9 cellular contexts compared by ENCODE assay signal in the genomic region with DNA sequence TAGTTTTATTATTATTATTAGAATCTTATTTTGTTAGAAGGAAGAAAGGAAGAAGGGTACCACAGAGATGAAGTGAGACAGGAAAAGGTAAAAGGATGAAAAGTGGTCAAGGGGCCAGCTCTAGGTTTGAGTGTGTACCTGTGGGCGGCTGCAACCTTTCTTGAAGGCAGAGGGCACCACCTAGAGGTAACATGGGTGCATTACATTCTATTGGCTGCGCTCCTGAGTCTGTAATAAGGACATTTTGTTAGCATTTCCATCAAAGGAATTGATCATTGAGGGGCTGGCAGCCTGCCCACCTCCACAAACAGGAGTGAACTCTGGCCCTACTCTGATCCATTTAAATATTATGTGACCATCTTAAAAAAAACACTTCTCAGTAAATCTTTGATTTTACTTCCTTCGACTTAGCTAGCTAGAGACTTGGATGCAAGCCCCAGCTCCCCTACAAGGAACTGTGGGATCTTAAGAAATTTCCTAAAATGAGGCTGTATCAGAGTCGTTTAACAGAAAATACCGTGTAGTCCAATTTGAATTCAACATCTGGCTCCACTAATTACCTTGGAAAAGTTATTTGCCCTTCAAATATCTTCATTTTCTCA.
DNase-seq lines count a peak whose midpoint lies in the region; ATAC-seq and TF ChIP-seq lines count a peak whose summit lies in the region.
"Had no signal": no experiment of that assay in that cellular context is flagged by ENCODE, and none has a peak within 500 bp of the region (broad histone marks: within the 10 kb centered on the region; RNA-seq: fewer than 3 reads in every experiment).

No MANE protein-coding gene starts in this region.

- no peak overlapping the region for H3K27ac ChIP-seq in GM23338 (ENCODE audit: low read depth)
- no peak overlapping the region for H3K27ac ChIP-seq in SJCRH30

- H3K4me3 Mint-ChIP-seq in GM23338 (no peak overlapping the region), endothelial cell (ENCODE audit: unreplicated experiment) (no peak overlapping the region)
- H3K4me3 Mint-ChIP-seq: IgD-negative memory B cell had no signal

- no peaks in the 10 kb centered on the region for H3F3A ChIP-seq in GM23338 (replicated peaks; ENCODE audit: low read depth)

- H3K9me3 Mint-ChIP-seq in GM23338: no peaks in the 10 kb centered on the region
- H3K9me3 Mint-ChIP-seq in endothelial cell (ENCODE audit: unreplicated experiment): no peaks in the 10 kb centered on the region
- H3K9me3 Mint-ChIP-seq: IgD-negative memory B cell had no signal

- H3K27me3 Mint-ChIP-seq in GM23338 (ENCODE audit: insufficient read depth, low read depth, poor library complexity) (no peaks in the 10 kb centered on the region), endothelial cell (ENCODE audit: unreplicated experiment) (peaks cover 2% of the 10 kb centered on the region)

- ATAC-seq in GM23338: peak; percentile 99
- peak; percentile 78 for ATAC-seq in mucosa of descending colon

- no peaks in the 10 kb centered on the region for H3K4me1 ChIP-seq in GM23338 (ENCODE audit: insufficient read depth)
- H3K4me1 ChIP-seq in SJCRH30: no peaks in the 10 kb centered on the region
- no peaks in the 10 kb centered on the region for H3K4me1 ChIP-seq in mucosa of descending colon (ENCODE audit: low read depth)

- no peaks in the 10 kb centered on the region for H3K36me3 Mint-ChIP-seq in GM23338 (ENCODE audit: low read depth)
- no peaks in the 10 kb centered on the region for H3K36me3 Mint-ChIP-seq in endothelial cell (ENCODE audit: low read depth, unreplicated experiment)
- H3K36me3 Mint-ChIP-seq: IgD-negative memory B cell had no signal

- no peaks in the 10 kb centered on the region for H3K9me2 ChIP-seq in GM23338 (ENCODE audit: insufficient read depth)

- H3K27me3 ChIP-seq in GM23338 (ENCODE audit: insufficient read depth) (no peaks in the 10 kb centered on the region), SJCRH30 (no peaks in the 10 kb centered on the region)

- H3K79me2 ChIP-seq in GM23338 (replicated peaks; ENCODE audit: insufficient read depth): no peaks in the 10 kb centered on the region

- no peak overlapping the region for H3K4me3 ChIP-seq in GM23338
- no peak overlapping the region for H3K4me3 ChIP-seq in SJCRH30
- no peak overlapping the region for H3K4me3 ChIP-seq in mucosa of descending colon

- TF ChIP-seq CTCF in GM23338 (conservative IDR thresholded peaks at IDR 0.05; ENCODE audit: low read depth in 2 of 2) (peak; percentile 86 to 92), endothelial cell (IDR thresholded peaks at IDR 0.05; ENCODE audit: unreplicated experiment) (peak; percentile 85), mucosa of descending colon (IDR thresholded peaks at IDR 0.05) (peak; percentile 62)

- H3K4me2 ChIP-seq in GM23338: no peak overlapping the region

- H3K36me3 ChIP-seq in GM23338 (ENCODE audit: insufficient read depth) (no peaks in the 10 kb centered on the region), SJCRH30 (no peaks in the 10 kb centered on the region), mucosa of descending colon (ENCODE audit: low read depth) (no peaks in the 10 kb centered on the region)

- no peaks in the 10 kb centered on the region for H4K20me1 ChIP-seq in GM23338 (replicated peaks; ENCODE audit: insufficient read depth)

- peak; percentile 13 for DNase-seq in stimulated activated CD4-positive, alpha-beta T cell treated with anti-CD3 and anti-CD28 coated beads, Interleukin-1b, Interleukin-23, amount 100 ng/mL, for 48 hours
- DNase-seq in stimulated activated CD4-positive, alpha-beta T cell treated with anti-CD3 and anti-CD28 coated beads, Interleukin-4, amount 100 ng/mL, for 4 hours: no peak
- DNase-seq in GM23338 (ENCODE audit: low spot score) (peak; percentile 87), HuH-7.5 (ENCODE audit: low spot score) (peak; percentile 4), SJCRH30 (peak; percentile 9 to 67), endothelial cell (ENCODE audit: low spot score) (peak; percentile 61), mucosa of descending colon (peak in 2 of 3 donors; percentile 21 to 59), GDM1 (lab: John Stamatoyannopoulos, UW) (no peak)

- intact Hi-C loops in mucosa of descending colon (cut with DNase I, micrococcal nuclease): no loop called here

- H3K4me1 Mint-ChIP-seq in GM23338 (no peaks in the 10 kb centered on the region; the same call in 2 of the 3 replicates), endothelial cell (ENCODE audit: unreplicated experiment) (no peaks in the 10 kb centered on the region)
- H3K4me1 Mint-ChIP-seq: IgD-negative memory B cell had no signal

- no peak overlapping the region for H2AFZ ChIP-seq in GM23338

- H3K9me3 ChIP-seq in SJCRH30 (replicated peaks): no peaks in the 10 kb centered on the region
- H3K9me3 ChIP-seq in mucosa of descending colon: no peaks in the 10 kb centered on the region

- H3K27ac Mint-ChIP-seq in GM23338 (no peak overlapping the region), endothelial cell (ENCODE audit: unreplicated experiment) (no peak overlapping the region)
- H3K27ac Mint-ChIP-seq: IgD-negative memory B cell had no signal

TF ChIP-seq in GM23338, 12 proteins besides CTCF, POLR2A, EP300 and RAD21 (continues in another document):
- TF ChIP-seq POLR2AphosphoS5 (IDR thresholded peaks at IDR 0.05; ENCODE audit: low read depth) (no peak), EZH2 (IDR thresholded peaks at IDR 0.05; ENCODE audit: low read depth, unreplicated experiment) (no peak), CREB1 (CRISPR knock-in tag; IDR thresholded peaks at IDR 0.05; ENCODE audit: low read depth) (no peak), NANOG (IDR thresholded peaks at IDR 0.05; ENCODE audit: borderline replicate concordance) (no peak), ZNF331 (CRISPR knock-in tag; IDR thresholded peaks at IDR 0.05; ENCODE audit: low read depth) (no peak), STAT1 (IDR thresholded peaks at IDR 0.05; ENCODE audit: unreplicated experiment) (no peak)
- TF ChIP-seq, protein P1, sequence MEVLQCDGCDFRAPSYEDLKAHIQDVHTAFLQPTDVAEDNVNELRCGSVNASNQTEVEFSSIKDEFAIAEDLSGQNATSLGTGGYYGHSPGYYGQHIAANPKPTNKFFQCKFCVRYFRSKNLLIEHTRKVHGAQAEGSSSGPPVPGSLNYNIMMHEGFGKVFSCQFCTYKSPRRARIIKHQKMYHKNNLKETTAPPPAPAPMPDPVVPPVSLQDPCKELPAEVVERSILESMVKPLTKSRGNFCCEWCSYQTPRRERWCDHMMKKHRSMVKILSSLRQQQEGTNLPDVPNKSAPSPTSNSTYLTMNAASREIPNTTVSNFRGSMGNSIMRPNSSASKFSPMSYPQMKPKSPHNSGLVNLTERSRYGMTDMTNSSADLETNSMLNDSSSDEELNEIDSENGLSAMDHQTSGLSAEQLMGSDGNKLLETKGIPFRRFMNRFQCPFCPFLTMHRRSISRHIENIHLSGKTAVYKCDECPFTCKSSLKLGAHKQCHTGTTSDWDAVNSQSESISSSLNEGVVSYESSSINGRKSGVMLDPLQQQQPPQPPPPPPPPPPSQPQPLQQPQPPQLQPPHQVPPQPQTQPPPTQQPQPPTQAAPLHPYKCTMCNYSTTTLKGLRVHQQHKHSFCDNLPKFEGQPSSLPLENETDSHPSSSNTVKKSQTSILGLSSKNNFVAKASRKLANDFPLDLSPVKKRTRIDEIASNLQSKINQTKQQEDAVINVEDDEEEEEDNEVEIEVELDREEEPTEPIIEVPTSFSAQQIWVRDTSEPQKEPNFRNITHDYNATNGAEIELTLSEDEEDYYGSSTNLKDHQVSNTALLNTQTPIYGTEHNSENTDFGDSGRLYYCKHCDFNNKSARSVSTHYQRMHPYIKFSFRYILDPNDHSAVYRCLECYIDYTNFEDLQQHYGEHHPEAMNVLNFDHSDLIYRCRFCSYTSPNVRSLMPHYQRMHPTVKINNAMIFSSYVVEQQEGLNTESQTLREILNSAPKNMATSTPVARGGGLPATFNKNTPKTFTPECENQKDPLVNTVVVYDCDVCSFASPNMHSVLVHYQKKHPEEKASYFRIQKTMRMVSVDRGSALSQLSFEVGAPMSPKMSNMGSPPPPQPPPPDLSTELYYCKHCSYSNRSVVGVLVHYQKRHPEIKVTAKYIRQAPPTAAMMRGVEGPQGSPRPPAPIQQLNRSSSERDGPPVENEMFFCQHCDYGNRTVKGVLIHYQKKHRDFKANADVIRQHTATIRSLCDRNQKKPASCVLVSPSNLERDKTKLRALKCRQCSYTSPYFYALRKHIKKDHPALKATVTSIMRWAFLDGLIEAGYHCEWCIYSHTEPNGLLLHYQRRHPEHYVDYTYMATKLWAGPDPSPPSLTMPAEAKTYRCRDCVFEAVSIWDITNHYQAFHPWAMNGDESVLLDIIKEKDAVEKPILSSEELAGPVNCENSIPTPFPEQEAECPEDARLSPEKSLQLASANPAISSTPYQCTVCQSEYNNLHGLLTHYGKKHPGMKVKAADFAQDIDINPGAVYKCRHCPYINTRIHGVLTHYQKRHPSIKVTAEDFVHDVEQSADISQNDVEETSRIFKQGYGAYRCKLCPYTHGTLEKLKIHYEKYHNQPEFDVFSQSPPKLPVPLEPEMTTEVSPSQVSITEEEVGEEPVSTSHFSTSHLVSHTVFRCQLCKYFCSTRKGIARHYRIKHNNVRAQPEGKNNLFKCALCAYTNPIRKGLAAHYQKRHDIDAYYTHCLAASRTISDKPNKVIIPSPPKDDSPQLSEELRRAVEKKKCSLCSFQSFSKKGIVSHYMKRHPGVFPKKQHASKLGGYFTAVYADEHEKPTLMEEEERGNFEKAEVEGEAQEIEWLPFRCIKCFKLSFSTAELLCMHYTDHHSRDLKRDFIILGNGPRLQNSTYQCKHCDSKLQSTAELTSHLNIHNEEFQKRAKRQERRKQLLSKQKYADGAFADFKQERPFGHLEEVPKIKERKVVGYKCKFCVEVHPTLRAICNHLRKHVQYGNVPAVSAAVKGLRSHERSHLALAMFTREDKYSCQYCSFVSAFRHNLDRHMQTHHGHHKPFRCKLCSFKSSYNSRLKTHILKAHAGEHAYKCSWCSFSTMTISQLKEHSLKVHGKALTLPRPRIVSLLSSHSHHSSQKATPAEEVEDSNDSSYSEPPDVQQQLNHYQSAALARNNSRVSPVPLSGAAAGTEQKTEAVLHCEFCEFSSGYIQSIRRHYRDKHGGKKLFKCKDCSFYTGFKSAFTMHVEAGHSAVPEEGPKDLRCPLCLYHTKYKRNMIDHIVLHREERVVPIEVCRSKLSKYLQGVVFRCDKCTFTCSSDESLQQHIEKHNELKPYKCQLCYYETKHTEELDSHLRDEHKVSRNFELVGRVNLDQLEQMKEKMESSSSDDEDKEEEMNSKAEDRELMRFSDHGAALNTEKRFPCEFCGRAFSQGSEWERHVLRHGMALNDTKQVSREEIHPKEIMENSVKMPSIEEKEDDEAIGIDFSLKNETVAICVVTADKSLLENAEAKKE (CRISPR knock-in tag; IDR thresholded peaks at IDR 0.05): no peak

Comparison
In these comparisons a context has a peak if more than half of its experiments do, and no peak if none do; other contexts are left out.
1. DNase-seq: peak in stimulated activated CD4-positive, alpha-beta T cell treated with anti-CD3 and anti-CD28 coated beads, Interleukin-1b, Interleukin-23, amount 100 ng/mL, for 48 hours (single experiment), GM23338 (single experiment), HuH-7.5 (single experiment), SJCRH30 (2 of 2), endothelial cell (single experiment) and mucosa of descending colon (2 of 3); none in stimulated activated CD4-positive, alpha-beta T cell treated with anti-CD3 and anti-CD28 coated beads, Interleukin-4, amount 100 ng/mL, for 4 hours (0 of 2) and GDM1 (single experiment).
2. Peak in every context shown above with its lines, with median percentiles within 50 percentile points of each other: CTCF ChIP-seq.